In the genomic region with DNA sequence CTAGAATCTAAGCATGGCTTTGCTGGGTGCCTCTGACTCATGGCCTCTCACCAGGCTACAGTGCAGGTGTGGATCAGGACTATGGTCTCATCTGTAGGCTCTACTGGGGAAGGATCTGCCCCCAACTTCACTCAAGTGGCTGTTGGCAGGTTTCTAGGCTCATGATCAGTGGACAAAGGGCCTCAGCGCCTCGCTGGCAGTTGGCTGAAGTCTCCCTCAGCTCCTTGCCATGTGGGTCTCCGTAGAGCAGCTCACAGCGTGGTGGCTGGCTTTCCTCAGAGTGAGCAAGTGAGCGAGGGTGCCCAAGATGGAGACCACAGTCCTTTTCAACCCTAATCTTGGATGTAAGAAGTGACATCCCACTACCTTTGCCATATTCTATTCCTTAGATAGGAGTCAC, we compare ENCODE assay signal across 25 cellular contexts.
"Had no signal": no experiment of that assay in that cellular context is flagged by ENCODE, and none has a peak within 500 bp of the region (broad histone marks: within the 10 kb centered on the region; RNA-seq: fewer than 3 reads in every experiment).

No MANE protein-coding gene starts in this region.

- H3K27me3 Mint-ChIP-seq: IgD-negative memory B cell had no signal

- H3K9me3 ChIP-seq: SJSA1 had no signal

- H3K4me3 ChIP-seq: K562, SJSA1, SK-N-MC had no signal

- H3K9ac ChIP-seq: KMS-11 had no signal

- H3K27ac Mint-ChIP-seq: IgD-negative memory B cell had no signal

- ATAC-seq: K562 had no signal

- FAIRE-seq: HTR-8/SVneo, K562, RCC 7860 had no signal

- H3K27ac ChIP-seq: HL-60, KMS-11, SJSA1, SK-N-MC had no signal

- H3K9me3 Mint-ChIP-seq: IgD-negative memory B cell had no signal

- DNase-seq: Kasumi-1, MM.1S, NCI-H1092 treated with DMSO at 0.1 percent for 48 hours, NCI-H1436, NCI-H187, NCI-H2029, NCI-H2081 treated with DMSO at 0.1 percent for 48 hours, NCI-H2171, NCI-H226, NCI-H446, NCI-H510A, NCI-H524 treated with DMSO at 0.1 percent for 48 hours, NCI-H69, NCI-H774, Right ventricle myocardium superior, RPMI8226, SIG-M5 had no signal

- H3K36me3 ChIP-seq: SJSA1 had no signal

- H3K4me1 ChIP-seq: SJSA1 had no signal

- H3K4me2 ChIP-seq: KMS-11 had no signal

- H3K4me1 Mint-ChIP-seq: IgD-negative memory B cell had no signal

- H3K36me3 Mint-ChIP-seq: IgD-negative memory B cell had no signal

- H3K27me3 ChIP-seq: SJSA1 had no signal

- H3K4me3 Mint-ChIP-seq: IgD-negative memory B cell had no signal
